1 cellular context compared by ENCODE assay signal in genomic region chr11:57819272-57819979, GRCh38.
TF ChIP-seq lines count a peak whose summit lies in the region.

No MANE protein-coding gene starts in this region.

TF ChIP-seq in IMR-90, 13 proteins besides CTCF, POLR2A, EP300 and RAD21:
- TF ChIP-seq, protein P1, sequence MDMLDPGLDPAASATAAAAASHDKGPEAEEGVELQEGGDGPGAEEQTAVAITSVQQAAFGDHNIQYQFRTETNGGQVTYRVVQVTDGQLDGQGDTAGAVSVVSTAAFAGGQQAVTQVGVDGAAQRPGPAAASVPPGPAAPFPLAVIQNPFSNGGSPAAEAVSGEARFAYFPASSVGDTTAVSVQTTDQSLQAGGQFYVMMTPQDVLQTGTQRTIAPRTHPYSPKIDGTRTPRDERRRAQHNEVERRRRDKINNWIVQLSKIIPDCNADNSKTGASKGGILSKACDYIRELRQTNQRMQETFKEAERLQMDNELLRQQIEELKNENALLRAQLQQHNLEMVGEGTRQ (IDR thresholded peaks at IDR 0.05; ENCODE audit: low read depth, low read length): no peak
- TF ChIP-seq CEBPB (IDR thresholded peaks at IDR 0.05; ENCODE audit: low read depth, low read length): no peak
- no peak for TF ChIP-seq FOS (IDR thresholded peaks at IDR 0.05; ENCODE audit: low read depth, low read length)
- TF ChIP-seq CHD1 (IDR thresholded peaks at IDR 0.05; ENCODE audit: low read depth, low read length): no peak
- no peak for TF ChIP-seq RCOR1 (IDR thresholded peaks at IDR 0.05; ENCODE audit: insufficient replicate concordance, low read length)
- no peak for TF ChIP-seq NFE2L2 (IDR thresholded peaks at IDR 0.05; ENCODE audit: low read depth, low read length)
- TF ChIP-seq MAZ (IDR thresholded peaks at IDR 0.05; ENCODE audit: borderline replicate concordance, low read depth, low read length): no peak
- TF ChIP-seq SMC3 (IDR thresholded peaks at IDR 0.05; ENCODE audit: low read depth, low read length): no peak
- TF ChIP-seq MXI1 (IDR thresholded peaks at IDR 0.05; ENCODE audit: borderline replicate concordance, low read depth, low read length): no peak
- no peak for TF ChIP-seq BHLHE40 (IDR thresholded peaks at IDR 0.05; ENCODE audit: low read depth, low read length)
- no peak for TF ChIP-seq MAFK (IDR thresholded peaks at IDR 0.05; ENCODE audit: low read depth, low read length)
TF ChIP-seq in IMR-90: peak in this region for 0.
